Comparison of ENCODE assay signal across 26 cellular contexts in genomic region chr15:94834000-94834399, GRCh38.
DNase-seq lines count a peak whose midpoint lies in the region; ATAC-seq, FAIRE-seq and TF ChIP-seq lines count a peak whose summit lies in the region.
"Had no signal": no experiment of that assay in that cellular context is flagged by ENCODE, and none has a peak within 500 bp of the region (broad histone marks: within the 10 kb centered on the region; RNA-seq: fewer than 3 reads in every experiment).

No MANE protein-coding gene starts in this region.

- POLR2A ChIA-PET in HepG2 (lab: Yijun Ruan, JAX), result no interaction called here

- peaks cover 33% of the 10 kb centered on the region for H3K4me1 Mint-ChIP-seq in mesothelial cell of epicardium
- H3K4me1 Mint-ChIP-seq: CD14-positive monocyte had no signal

- H3K27ac Mint-ChIP-seq in mesothelial cell of epicardium, result peak overlapping the region; percentile 78
- H3K27ac Mint-ChIP-seq: CD14-positive monocyte; CD4-positive, alpha-beta T cell; HFFc6 had no signal

- TF ChIP-seq EP300 in HepG2 (IDR thresholded peaks at IDR 0.05; ENCODE audit: low read depth in 2 of 2, low read length in 2 of 2) (no peak), HepG2 (CRISPR knock-in tag; IDR thresholded peaks at IDR 0.05; ENCODE audit: borderline replicate concordance) (no peak)

- in situ Hi-C loops in HepG2 (cut with HindIII; ENCODE audit: extremely low pct_ligation_motif_present, low pct_unique_long_range_greater_than_20kb), result no loop called here

- no peaks in the 10 kb centered on the region for H3K4me1 ChIP-seq in HepG2 (ENCODE audit: insufficient read depth, low read length)
- no peaks in the 10 kb centered on the region for H3K4me1 ChIP-seq in right lobe of liver
- H3K4me1 ChIP-seq in hepatocyte (ENCODE audit: insufficient read depth), result peaks cover 15% of the 10 kb centered on the region
- no peaks in the 10 kb centered on the region for H3K4me1 ChIP-seq in smooth muscle cell (ENCODE audit: low read depth)
- H3K4me1 ChIP-seq: BE2C; BLaER1 treated with 17β-estradiol and CSF1 and Interleukin-3, amounts not matched to agents 10 nM and 100 nM; HAP-1 had no signal

- no peaks in the 10 kb centered on the region for H3K27me3 Mint-ChIP-seq in mesothelial cell of epicardium (ENCODE audit: low read depth)
- H3K27me3 Mint-ChIP-seq: CD4-positive, alpha-beta T cell had no signal

- no TSS peak for BruUV-seq in HepG2 (replicated peaks; lab: Mats Ljungman, UMichigan)

- no peaks in the 10 kb centered on the region for H3K27me3 ChIP-seq in HepG2 (ENCODE audit: control insufficient read depth in 1 of 2, insufficient read depth in 2 of 2, low read length in 2 of 2)
- H3K27me3 ChIP-seq in right lobe of liver, result no peaks in the 10 kb centered on the region
- no peaks in the 10 kb centered on the region for H3K27me3 ChIP-seq in hepatocyte
- peaks cover 7% of the 10 kb centered on the region for H3K27me3 ChIP-seq in smooth muscle cell (ENCODE audit: low read depth)
- H3K27me3 ChIP-seq: BLaER1 treated with 17β-estradiol and CSF1 and Interleukin-3, amounts not matched to agents 10 nM and 100 nM had no signal

- H2AFZ ChIP-seq in HepG2 (ENCODE audit: low read length) (no peak overlapping the region), hepatocyte (no peak overlapping the region), smooth muscle cell (ENCODE audit: low read depth) (no peak overlapping the region)

- H3F3A ChIP-seq in smooth muscle cell (ENCODE audit: low read depth), result no peaks in the 10 kb centered on the region

- H3K27ac ChIP-seq in HepG2 (ENCODE audit: extremely low read length, insufficient read depth, low read length), result no peak overlapping the region
- no peak overlapping the region for H3K27ac ChIP-seq in right lobe of liver
- peak overlapping the region; percentile 50 for H3K27ac ChIP-seq in hepatocyte
- no peak overlapping the region for H3K27ac ChIP-seq in smooth muscle cell (ENCODE audit: low read depth)
- H3K27ac ChIP-seq: 22Rv1; BLaER1 treated with 17β-estradiol and CSF1 and Interleukin-3, amounts not matched to agents 10 nM and 100 nM had no signal

- intact Hi-C loops in HepG2 (cut with micrococcal nuclease; ENCODE audit: unreplicated experiment), result loop anchor here (10.0 kb wide), 1 partner anchor 459 kb away; no protein-coding TSS in a partner anchor
- intact Hi-C loops in right lobe of liver (cut with DNase I), result no loop called here
- intact Hi-C loops in posterior vena cava (cut with DNase I), result no loop called here

- no peaks in the 10 kb centered on the region for H3K9me2 ChIP-seq in hepatocyte (replicated peaks; ENCODE audit: insufficient read depth)

- CTCF ChIA-PET in HepG2 (lab: Yijun Ruan, JAX; ENCODE audit: low intra/inter-chr PET ratio, low total read pairs), result no interaction called here

- no peaks in the 10 kb centered on the region for H4K20me1 ChIP-seq in HepG2 (ENCODE audit: insufficient read depth, low read length)
- H4K20me1 ChIP-seq in hepatocyte (ENCODE audit: insufficient read depth, poor library complexity, severe bottlenecking), result no peaks in the 10 kb centered on the region
- no peaks in the 10 kb centered on the region for H4K20me1 ChIP-seq in smooth muscle cell (ENCODE audit: low read depth)
- H4K20me1 ChIP-seq: BLaER1 treated with 17β-estradiol and CSF1 and Interleukin-3, amounts not matched to agents 10 nM and 100 nM had no signal

- WGBS in HepG2 (ENCODE audit: low lambda C conversion rate), result 68% methylated on average over 3 of the region's 3 CpGs
- WGBS in right lobe of liver (ENCODE audit: insufficient coverage, low coverage, low lambda C conversion rate, missing lambda C conversion rate), result 82% methylated on average over 3 of the region's 3 CpGs
- 87% methylated on average over 3 of the region's 3 CpGs for WGBS in hepatocyte (ENCODE audit: low lambda C conversion rate, missing lambda C conversion rate)
- WGBS in smooth muscle cell (ENCODE audit: low lambda C conversion rate), result 83% methylated on average over 3 of the region's 3 CpGs

- no peak overlapping the region for H3K4me3 Mint-ChIP-seq in mesothelial cell of epicardium
- H3K4me3 Mint-ChIP-seq: CD14-positive monocyte; CD4-positive, alpha-beta T cell; HFFc6 had no signal

- H3K36me3 Mint-ChIP-seq in mesothelial cell of epicardium, result peaks cover 3% of the 10 kb centered on the region
- H3K36me3 Mint-ChIP-seq: CD14-positive monocyte had no signal

- TF ChIP-seq CTCF in HepG2 (CRISPR knock-in tag; IDR thresholded peaks at IDR 0.05), result no peak
- TF ChIP-seq CTCF in right lobe of liver (IDR thresholded peaks at IDR 0.05), result no peak
- TF ChIP-seq CTCF in hepatocyte (IDR thresholded peaks at IDR 0.05; ENCODE audit: poor library complexity), result no peak
- TF ChIP-seq CTCF in mesothelial cell of epicardium (IDR thresholded peaks at IDR 0.05; ENCODE audit: unreplicated experiment), result no peak
- no peak for TF ChIP-seq CTCF in smooth muscle cell (IDR thresholded peaks at IDR 0.05; ENCODE audit: borderline replicate concordance, insufficient read depth, poor library complexity, severe bottlenecking)

- H3K79me2 ChIP-seq in HepG2 (ENCODE audit: insufficient read depth, low read length) (no peaks in the 10 kb centered on the region), hepatocyte (no peaks in the 10 kb centered on the region), smooth muscle cell (ENCODE audit: low read depth) (no peaks in the 10 kb centered on the region)

- no peak for TF ChIP-seq RAD21 in HepG2 (CRISPR knock-in tag; IDR thresholded peaks at IDR 0.05)

- no peaks in the 10 kb centered on the region for H3K36me3 ChIP-seq in HepG2 (replicated peaks in 1 of 2; ENCODE audit: control insufficient read depth in 1 of 2, insufficient read depth in 2 of 2, low read length in 2 of 2)
- no peaks in the 10 kb centered on the region for H3K36me3 ChIP-seq in right lobe of liver
- H3K36me3 ChIP-seq in hepatocyte (replicated peaks; ENCODE audit: insufficient read depth, low read depth), result no peaks in the 10 kb centered on the region
- no peaks in the 10 kb centered on the region for H3K36me3 ChIP-seq in smooth muscle cell (ENCODE audit: low read depth)
- H3K36me3 ChIP-seq: BE2C; BLaER1 treated with 17β-estradiol and CSF1 and Interleukin-3, amounts not matched to agents 10 nM and 100 nM; HAP-1 had no signal

- H3K9ac ChIP-seq in HepG2 (ENCODE audit: insufficient read depth, low read depth, low read length) (no peak overlapping the region), smooth muscle cell (ENCODE audit: low read depth) (no peak overlapping the region)
- H3K9ac ChIP-seq: BLaER1 treated with 17β-estradiol and CSF1 and Interleukin-3, amounts not matched to agents 10 nM and 100 nM had no signal

- H3K9me3 ChIP-seq in HepG2 (ENCODE audit: low read length), result peaks cover 4% of the 10 kb centered on the region; the same call in 1 of the 2 replicates
- H3K9me3 ChIP-seq in right lobe of liver, result no peaks in the 10 kb centered on the region
- no peaks in the 10 kb centered on the region for H3K9me3 ChIP-seq in hepatocyte (ENCODE audit: low read depth)
- no peaks in the 10 kb centered on the region for H3K9me3 ChIP-seq in smooth muscle cell (replicated peaks; ENCODE audit: low read depth)
- H3K9me3 ChIP-seq: BE2C, HAP-1 had no signal

- H3K9me3 Mint-ChIP-seq in mesothelial cell of epicardium, result peaks cover 11% of the 10 kb centered on the region

- ATAC-seq in HepG2 (no peak), right lobe of liver (no peak), GM18505 (IDR thresholded peaks at IDR 0.05; ENCODE audit: unreplicated experiment) (no peak)
- ATAC-seq: GM12878 had no signal

- DNase-seq in HepG2 (ENCODE audit: low spot score) (no peak), right lobe of liver (no peak), hepatocyte (ENCODE audit: low spot score) (no peak), mesothelial cell of epicardium (ENCODE audit: low spot score in 2 of 2, unreplicated experiment in 2 of 2) (no peak), smooth muscle cell (lab: John Stamatoyannopoulos, UW; ENCODE audit: unreplicated experiment) (no peak), GM03348 (ENCODE audit: low spot score) (no peak), posterior vena cava (ENCODE audit: low spot score) (no peak)
- DNase-seq: ACHN; AML-193; BE2C; CD4-positive, alpha-beta T cell; COR-L47; DMS153; DND-41; GOT3; HFFc6 had no signal

- H3K4me3 ChIP-seq in HepG2 (replicated peaks in 1 of 3; ENCODE audit: insufficient read depth in 1 of 3, low read depth in 2 of 3, low read length in 3 of 3) (no peak overlapping the region), right lobe of liver (no peak overlapping the region), hepatocyte (no peak overlapping the region), smooth muscle cell (no peak overlapping the region)
- H3K4me3 ChIP-seq: BLaER1 treated with 17β-estradiol and CSF1 and Interleukin-3, amounts not matched to agents 10 nM and 100 nM; GM12878; HAP-1 had no signal

- no peak for FAIRE-seq in HepG2 (lab: Jason Lieb, UNC)
- FAIRE-seq: A204.1, G401.6, GM12878, GM18507, H54 had no signal

- H3K4me2 ChIP-seq in HepG2 (ENCODE audit: low read depth, low read length) (no peak overlapping the region), hepatocyte (no peak overlapping the region), smooth muscle cell (peak overlapping the region; percentile 10)
- H3K4me2 ChIP-seq: BLaER1 treated with 17β-estradiol and CSF1 and Interleukin-3, amounts not matched to agents 10 nM and 100 nM had no signal

- no peak for TF ChIP-seq POLR2A in HepG2 (IDR thresholded peaks at IDR 0.05; ENCODE audit: insufficient read depth in 1 of 2, low read depth in 2 of 2, low read length in 2 of 2)
- no peak for TF ChIP-seq POLR2A in right lobe of liver (IDR thresholded peaks at IDR 0.05)
- no peak for TF ChIP-seq POLR2A in GM18505 (IDR thresholded peaks at IDR 0.05; ENCODE audit: borderline replicate concordance, extremely low read depth, insufficient read depth, insufficient read length)
